Comparison of ENCODE assay signal across 8 cellular contexts in genomic region chr1:202274611-202275010, GRCh38.
A peak's percentile ranks its signal among the peaks of the same experiment; 100 is the strongest.
DNase-seq lines count a peak whose midpoint lies in the region; ATAC-seq lines count a peak whose summit lies in the region.

No MANE protein-coding gene starts in this region.

- peak; percentile 1 for DNase-seq in DMS114 treated with DMSO at 0.1 percent for 48 hours (lab: John Stamatoyannopoulos, UW; ENCODE audit: unreplicated experiment)
- DNase-seq in Jurkat, Clone E6-1 (ENCODE audit: low read depth, low spot score) = peak; percentile 20
- DNase-seq in activated CD4-positive, alpha-beta T cell treated with anti-CD3 and anti-CD28 coated beads for 48 hours = peak; percentile 62
- DNase-seq in stimulated activated CD4-positive, alpha-beta T cell treated with anti-CD3 and anti-CD28 coated beads, Interleukin-1b, Interleukin-23, amount 100 ng/mL, for 48 hours = peak; percentile 29
- no peak for DNase-seq in middle frontal gyrus (ENCODE audit: extremely low spot score, low spot score)

- no peak overlapping the region for H3K4me3 ChIP-seq in Jurkat, Clone E6-1 (ENCODE audit: low read length)

- peak; percentile 23 for ATAC-seq in esophagus mucosa
- ATAC-seq in HG02678 (IDR thresholded peaks at IDR 0.05; ENCODE audit: unreplicated experiment) = no peak
- no peak for ATAC-seq in GM18907 (IDR thresholded peaks at IDR 0.05; ENCODE audit: unreplicated experiment)
